Comparison of ENCODE assay signal across 9 cellular contexts in genomic region chr12:120368789-120369475, GRCh38. TPM values are rescaled to one million over a fixed set of nuclear protein-coding genes. Genes with fewer than 3 reads are reported as not detected.
DNase-seq lines count a peak whose midpoint lies in the region; ATAC-seq, FAIRE-seq and TF ChIP-seq lines count a peak whose summit lies in the region.
"Had no signal": no experiment of that assay in that cellular context is flagged by ENCODE, and none has a peak within 500 bp of the region (broad histone marks: within the 10 kb centered on the region; RNA-seq: fewer than 3 reads in every experiment).

Gene MSI1, minus strand, starts transcription at chr12:120369164. Its CDS starts 73 bp downstream, at chr12:120369091.

- H3K36me3 ChIP-seq in mesenchymal stem cell (ENCODE audit: control insufficient read depth in 1 of 2, insufficient read depth in 2 of 2, low read depth in 1 of 2, low read length in 2 of 2), result no peaks in the 10 kb centered on the region

- H3K27ac Mint-ChIP-seq in activated naive CD4-positive, alpha-beta T cell treated with anti-CD3 and anti-CD28 coated beads, Interleukin-2, amount 10 ng/mL, durations not matched to agents 7 days and 5 days, result no peak within 1 kb of the TSS
- H3K27ac Mint-ChIP-seq in MCF 10A (ENCODE audit: low read depth, unreplicated experiment), result no peak within 1 kb of the TSS

- DNase-seq in activated naive CD4-positive, alpha-beta T cell treated with anti-CD3 and anti-CD28 coated beads, Interleukin-2, amount 10 ng/mL, durations not matched to agents 7 days and 5 days, result no peak
- no peak for DNase-seq in activated naive CD4-positive, alpha-beta T cell (lab: John Stamatoyannopoulos, UW)
- DNase-seq in MCF 10A (ENCODE audit: unreplicated experiment), result no peak
- DNase-seq in mesenchymal stem cell, result no peak
- peak; percentile 64 for DNase-seq in urothelium cell line (ENCODE audit: low spot score)
- no peak for DNase-seq in NCI-H1694 treated with DMSO at 0.1 percent for 48 hours (lab: John Stamatoyannopoulos, UW)
- no peak for DNase-seq in stimulated activated CD4-positive, alpha-beta T cell treated with anti-CD3 and anti-CD28 coated beads, Interleukin-4, amount 100 ng/mL, for 1 hour

- no peak for ATAC-seq in GM18870 (IDR thresholded peaks at IDR 0.05; ENCODE audit: unreplicated experiment)

- peak within 1 kb of the TSS; percentile 86 for H2BK15ac ChIP-seq in mesenchymal stem cell (ENCODE audit: low read depth, poor library complexity, severe bottlenecking)

- TF ChIP-seq CTCF in MCF 10A (IDR thresholded peaks at IDR 0.05; ENCODE audit: unreplicated experiment), result no peak

- peaks cover 15% of the 10 kb centered on the region for H3K4me1 ChIP-seq in mesenchymal stem cell (ENCODE audit: control insufficient read depth, insufficient read depth, low read depth, low read length)

- H2BK12ac ChIP-seq in mesenchymal stem cell (ENCODE audit: low read length in 2 of 2), result no peak within 1 kb of the TSS

- H3K4me1 Mint-ChIP-seq in activated naive CD4-positive, alpha-beta T cell treated with anti-CD3 and anti-CD28 coated beads, Interleukin-2, amount 10 ng/mL, durations not matched to agents 7 days and 5 days, result peaks cover 17% of the 10 kb centered on the region
- peaks cover 7% of the 10 kb centered on the region for H3K4me1 Mint-ChIP-seq in MCF 10A (ENCODE audit: insufficient read depth, unreplicated experiment)

- H3K79me1 ChIP-seq in mesenchymal stem cell (replicated peaks; ENCODE audit: low read length, poor library complexity, severe bottlenecking), result no peaks in the 10 kb centered on the region

- H3K9me3 Mint-ChIP-seq in activated naive CD4-positive, alpha-beta T cell treated with anti-CD3 and anti-CD28 coated beads, Interleukin-2, amount 10 ng/mL, durations not matched to agents 7 days and 5 days, result no peaks in the 10 kb centered on the region
- no peaks in the 10 kb centered on the region for H3K9me3 Mint-ChIP-seq in MCF 10A (ENCODE audit: unreplicated experiment)

- H2AFZ ChIP-seq in mesenchymal stem cell (ENCODE audit: low read depth, low read length), result no peak within 1 kb of the TSS

- H3K23ac ChIP-seq in mesenchymal stem cell (ENCODE audit: low read length in 2 of 2), result peak within 1 kb of the TSS in 1 of 2 experiments; percentile 70

- CTCF ChIA-PET in activated naive CD4-positive, alpha-beta T cell treated with anti-CD3 and anti-CD28 coated beads, Interleukin-2, amount 10 ng/mL, durations not matched to agents 7 days and 5 days (lab: Charles Lee), result no interaction called here
- CTCF ChIA-PET in MCF 10A (lab: Yijun Ruan, JAX), result no interaction called here

- H3K4me3 ChIP-seq in mesenchymal stem cell (ENCODE audit: insufficient read depth in 1 of 2, low read depth in 1 of 2, low read length in 2 of 2), result peak within 1 kb of the TSS in 1 of 2 experiments; percentile 43

- 0% methylated on average over 44 of the region's 108 CpGs for WGBS in mesenchymal stem cell

- no peak within 1 kb of the TSS for H2AK5ac ChIP-seq in mesenchymal stem cell (ENCODE audit: low read length, severe bottlenecking)

- FAIRE-seq in urothelium cell line (lab: Jason Lieb, UNC), result no peak

- H3K9me3 ChIP-seq in mesenchymal stem cell (ENCODE audit: control insufficient read depth, low read length), result no peaks in the 10 kb centered on the region

- H3K4me2 ChIP-seq in mesenchymal stem cell (ENCODE audit: low read length, poor library complexity, severe bottlenecking), result peak within 1 kb of the TSS; percentile 79

- H4K8ac ChIP-seq in mesenchymal stem cell (ENCODE audit: low read length), result no peak within 1 kb of the TSS

- peak within 1 kb of the TSS; percentile 61 for H3K4me3 Mint-ChIP-seq in activated naive CD4-positive, alpha-beta T cell treated with anti-CD3 and anti-CD28 coated beads, Interleukin-2, amount 10 ng/mL, durations not matched to agents 7 days and 5 days
- H3K4me3 Mint-ChIP-seq in MCF 10A (ENCODE audit: unreplicated experiment), result peak within 1 kb of the TSS; percentile 54

- H3K18ac ChIP-seq in mesenchymal stem cell (ENCODE audit: low read depth in 1 of 2, low read length in 2 of 2), result no peak within 1 kb of the TSS

- H3K27me3 ChIP-seq in mesenchymal stem cell (ENCODE audit: control insufficient read depth in 1 of 2, insufficient read depth in 1 of 2, low read length in 2 of 2), result peaks cover 70 to 76% of the 10 kb centered on the region in 2 experiments

- H2BK120ac ChIP-seq in mesenchymal stem cell (ENCODE audit: low read depth, low read length), result no peak within 1 kb of the TSS

- H3K9ac ChIP-seq in mesenchymal stem cell (ENCODE audit: low read length), result no peak within 1 kb of the TSS

- no peaks in the 10 kb centered on the region for H3K36me3 Mint-ChIP-seq in activated naive CD4-positive, alpha-beta T cell treated with anti-CD3 and anti-CD28 coated beads, Interleukin-2, amount 10 ng/mL, durations not matched to agents 7 days and 5 days
- H3K36me3 Mint-ChIP-seq in MCF 10A (ENCODE audit: insufficient read depth, unreplicated experiment), result no peaks in the 10 kb centered on the region

- H3K27ac ChIP-seq in mesenchymal stem cell (ENCODE audit: low read length, poor library complexity, severe bottlenecking), result no peak within 1 kb of the TSS

- no peak within 1 kb of the TSS for H3K14ac ChIP-seq in mesenchymal stem cell (ENCODE audit: low read length in 2 of 2)

- peaks cover 80% of the 10 kb centered on the region for H3K27me3 Mint-ChIP-seq in activated naive CD4-positive, alpha-beta T cell treated with anti-CD3 and anti-CD28 coated beads, Interleukin-2, amount 10 ng/mL, durations not matched to agents 7 days and 5 days
- H3K27me3 Mint-ChIP-seq in MCF 10A (ENCODE audit: insufficient read depth, unreplicated experiment), result peaks cover 64% of the 10 kb centered on the region

- intact Hi-C loops in MCF 10A (cut with micrococcal nuclease), result no loop called here

- H4K91ac ChIP-seq in mesenchymal stem cell (ENCODE audit: low read length), result no peak within 1 kb of the TSS

- BruUV-seq in MCF 10A (replicated peaks; lab: Mats Ljungman, UMichigan), result no TSS peak

- no peak within 1 kb of the TSS for H2BK5ac ChIP-seq in mesenchymal stem cell (ENCODE audit: low read depth, low read length, poor library complexity, severe bottlenecking)

- POLR2A ChIA-PET in MCF 10A (lab: Yijun Ruan, JAX), result no interaction called here

- no peak within 1 kb of the TSS for H3K4ac ChIP-seq in mesenchymal stem cell (ENCODE audit: low read depth in 1 of 2, low read length in 2 of 2)

RNA-seq across cellular contexts. Expression of gene MSI1, which starts in this region (rescaled TPM):
- total RNA-seq in MCF 10A (2022), result not detected in 2 replicates
- polyA plus RNA-seq in mesenchymal stem cell (2013, experiment 1 of 2), result 0.06 TPM
- polyA plus RNA-seq in mesenchymal stem cell (2013, experiment 2 of 2), result 0.03 TPM
- total RNA-seq: M059J had no signal
